25 cellular contexts compared by ENCODE assay signal in genomic region chr5:170892201-170892600, GRCh38. TPM values are rescaled to one million over a fixed set of nuclear protein-coding genes. Genes with fewer than 3 reads are reported as not detected.
A peak's percentile ranks its signal among the peaks of the same experiment; 100 is the strongest.
DNase-seq lines count a peak whose midpoint lies in the region; TF ChIP-seq lines count a peak whose summit lies in the region.
"Had no signal": no experiment of that assay in that cellular context is flagged by ENCODE, and none has a peak within 500 bp of the region (broad histone marks: within the 10 kb centered on the region; RNA-seq: fewer than 3 reads in every experiment).

No MANE protein-coding gene starts in this region.

- H3K4me1 ChIP-seq in SJSA1 (replicated peaks): peaks cover 30% of the 10 kb centered on the region
- H3K4me1 ChIP-seq: heart left ventricle, neural progenitor cell, psoas muscle had no signal

- H3K4me3 ChIP-seq in SJSA1: no peak overlapping the region
- H3K4me3 ChIP-seq: heart left ventricle, mucosa of descending colon, neural progenitor cell, PC-9, psoas muscle had no signal

- H3K4me1 Mint-ChIP-seq in type B pancreatic cell (ENCODE audit: unreplicated experiment): no peaks in the 10 kb centered on the region
- H3K4me1 Mint-ChIP-seq: activated B cell treated with CpG ODN at 0.5 μM for 24 hours; activated CD4-positive, alpha-beta memory T cell treated with anti-CD3 and anti-CD28 coated beads, Interleukin-2, amount 10 ng/mL, durations not matched to agents 7 days and 5 days; CD4-positive, CD25-positive, alpha-beta regulatory T cell; T-helper 17 cell had no signal

- no peak for TF ChIP-seq CTCF in type B pancreatic cell (conservative IDR thresholded peaks at IDR 0.05)

- H3K9me3 ChIP-seq in SJSA1 (replicated peaks): no peaks in the 10 kb centered on the region
- H3K9me3 ChIP-seq: heart left ventricle, mucosa of descending colon, psoas muscle had no signal

- peaks cover 12% of the 10 kb centered on the region for H3K36me3 Mint-ChIP-seq in type B pancreatic cell
- H3K36me3 Mint-ChIP-seq: CD4-positive, CD25-positive, alpha-beta regulatory T cell had no signal

- DNase-seq in ELR (ENCODE audit: low read depth) (peak; percentile 94), SJSA1 (ENCODE audit: low read depth in 1 of 2, low spot score in 2 of 2) (peak; percentile 62 to 75), epithelial cell of prostate (ENCODE audit: low read depth, low spot score) (no peak), pulmonary artery endothelial cell (ENCODE audit: low read depth, low spot score) (peak; percentile 11), ureter (ENCODE audit: low spot score) (no peak), type B pancreatic cell (ENCODE audit: extremely low spot score, unreplicated experiment) (no peak), head of caudate nucleus (no peak)
- no peak for DNase-seq in activated CD4-positive, alpha-beta T cell treated with anti-CD3 and anti-CD28 coated beads, Interleukin-2, amount 50 U/mL, for 4 hours
- DNase-seq: activated B cell treated with CpG ODN at 0.5 μM for 24 hours; activated CD4-positive, alpha-beta memory T cell treated with anti-CD3 and anti-CD28 coated beads, Interleukin-2, amount 10 ng/mL, durations not matched to agents 7 days and 5 days; activated naive CD4-positive, alpha-beta T cell treated with Interleukin-2 at 50 U/mL for 16 hours; activated T-cell treated with anti-CD3 and anti-CD28 coated beads, Interleukin-2, amount 50 U/mL, for 1 hour; aorta; CD4-positive, CD25-positive, alpha-beta regulatory T cell; cortex of kidney; DMS79; heart left ventricle; left ventricle myocardium superior; mucosa of descending colon; NCI-H1417 treated with DMSO at 0.1 percent for 48 hours; NCI-H2171; PC-9; psoas muscle; T-helper 17 cell had no signal

- no peak overlapping the region for H3K4me3 Mint-ChIP-seq in type B pancreatic cell
- H3K4me3 Mint-ChIP-seq: activated B cell treated with CpG ODN at 0.5 μM for 24 hours; activated CD4-positive, alpha-beta memory T cell treated with anti-CD3 and anti-CD28 coated beads, Interleukin-2, amount 10 ng/mL, durations not matched to agents 7 days and 5 days; CD4-positive, CD25-positive, alpha-beta regulatory T cell; neural progenitor cell; T-helper 17 cell had no signal

- H3K27ac ChIP-seq in SJSA1 (peak overlapping the region; percentile 63), epithelial cell of prostate (peak overlapping the region; percentile 49)
- H3K27ac ChIP-seq: heart left ventricle, neural progenitor cell, PC-9, psoas muscle had no signal

- H3K27me3 Mint-ChIP-seq in type B pancreatic cell: no peaks in the 10 kb centered on the region
- H3K27me3 Mint-ChIP-seq: activated B cell treated with CpG ODN at 0.5 μM for 24 hours; activated CD4-positive, alpha-beta memory T cell treated with anti-CD3 and anti-CD28 coated beads, Interleukin-2, amount 10 ng/mL, durations not matched to agents 7 days and 5 days; CD4-positive, CD25-positive, alpha-beta regulatory T cell had no signal

- intact Hi-C loops in head of caudate nucleus (cut with DNase I): no loop called here

- no peak overlapping the region for H3K27ac Mint-ChIP-seq in type B pancreatic cell
- H3K27ac Mint-ChIP-seq: activated B cell treated with CpG ODN at 0.5 μM for 24 hours; activated CD4-positive, alpha-beta memory T cell treated with anti-CD3 and anti-CD28 coated beads, Interleukin-2, amount 10 ng/mL, durations not matched to agents 7 days and 5 days; CD4-positive, CD25-positive, alpha-beta regulatory T cell; neural progenitor cell; T-helper 17 cell had no signal

- no peaks in the 10 kb centered on the region for H3K9me3 Mint-ChIP-seq in type B pancreatic cell
- H3K9me3 Mint-ChIP-seq: activated B cell treated with CpG ODN at 0.5 μM for 24 hours; activated CD4-positive, alpha-beta memory T cell treated with anti-CD3 and anti-CD28 coated beads, Interleukin-2, amount 10 ng/mL, durations not matched to agents 7 days and 5 days; neural progenitor cell had no signal

- H3K27me3 ChIP-seq in SJSA1 (replicated peaks): no peaks in the 10 kb centered on the region
- H3K27me3 ChIP-seq: heart left ventricle, neural progenitor cell had no signal

- H3K36me3 ChIP-seq in SJSA1: peaks cover 1% of the 10 kb centered on the region; the same call in 1 of the 2 replicates
- H3K36me3 ChIP-seq: heart left ventricle, neural progenitor cell had no signal

RNA-seq across cellular contexts. Expression of gene RANBP17, which starts 30.4 kb away (rescaled TPM):
- 21.1 and 24.6 TPM in 2 replicates for total RNA-seq in SJSA1 (2014; rRNA removed; shearing (Covaris generic))
- total RNA-seq in pulmonary artery endothelial cell (6.9 and 12.3 TPM in 2 replicates), ureter (29.3 TPM), type B pancreatic cell (ENCODE audit: low replicate concordance) (22.0 and 24.1 TPM in 2 replicates)
- total RNA-seq: activated B cell treated with CpG ODN at 0.5 μM for 24 hours; activated CD4-positive, alpha-beta memory T cell treated with anti-CD3 and anti-CD28 coated beads, Interleukin-2, amount 10 ng/mL, durations not matched to agents 7 days and 5 days; CD4-positive, CD25-positive, alpha-beta regulatory T cell; T-helper 17 cell had no signal

Comparison
In these comparisons a context has a peak if more than half of its experiments do, and no peak if none do; other contexts are left out.
1. DNase-seq: peak in ELR (single experiment), SJSA1 (2 of 2) and pulmonary artery endothelial cell (single experiment); none in epithelial cell of prostate (single experiment), ureter (single experiment), type B pancreatic cell (single experiment), head of caudate nucleus (0 of 42) and activated CD4-positive, alpha-beta T cell treated with anti-CD3 and anti-CD28 coated beads, Interleukin-2, amount 50 U/mL, for 4 hours (0 of 2).